ENCODE assay signal across 28 cellular contexts in genomic region chr1:203461717-203462116, GRCh38. TPM values are rescaled to one million over a fixed set of nuclear protein-coding genes. Genes with fewer than 3 reads are reported as not detected.
DNase-seq lines count a peak whose midpoint lies in the region; TF ChIP-seq lines count a peak whose summit lies in the region.
"Had no signal": no experiment of that assay in that cellular context is flagged by ENCODE, and none has a peak within 500 bp of the region (broad histone marks: within the 10 kb centered on the region; RNA-seq: fewer than 3 reads in every experiment).

No MANE protein-coding gene starts in this region.

- H3K4me1 Mint-ChIP-seq in Caco-2 (ENCODE audit: low read depth, unreplicated experiment): no peaks in the 10 kb centered on the region
- H3K4me1 Mint-ChIP-seq: immature natural killer cell had no signal

- H3K36me3 Mint-ChIP-seq in Caco-2 (ENCODE audit: insufficient read depth, unreplicated experiment): no peaks in the 10 kb centered on the region
- H3K36me3 Mint-ChIP-seq: activated CD4-positive, alpha-beta memory T cell treated with anti-CD3 and anti-CD28 coated beads for 36 hours; immature natural killer cell had no signal

- CTCF ChIA-PET in Caco-2 (lab: Charles Lee): no interaction called here

- H3K4me1 ChIP-seq in esophagus muscularis mucosa: peaks cover 28 to 52% (median 51%) of the 10 kb centered on the region in 4 donors
- H3K4me1 ChIP-seq in uterus: peaks cover 14 to 27% of the 10 kb centered on the region in 2 donors
- H3K4me1 ChIP-seq in Caco-2: no peaks in the 10 kb centered on the region
- peaks cover 16 to 43% (median 29%) of the 10 kb centered on the region in 4 donors for H3K4me1 ChIP-seq in stomach
- H3K4me1 ChIP-seq: colonic mucosa, pancreas had no signal

- no peak for TF ChIP-seq POLR2A in esophagus muscularis mucosa (IDR thresholded peaks at IDR 0.05; ENCODE audit: low read depth)
- TF ChIP-seq POLR2A in uterus (IDR thresholded peaks at IDR 0.05): no peak
- no peak for TF ChIP-seq POLR2A in stomach (IDR thresholded peaks at IDR 0.05)

- no peak for TF ChIP-seq EP300 in esophagus muscularis mucosa (IDR thresholded peaks at IDR 0.05)
- TF ChIP-seq EP300 in stomach (IDR thresholded peaks at IDR 0.05): no peak

- no peaks in the 10 kb centered on the region for H3K9me3 Mint-ChIP-seq in Caco-2 (ENCODE audit: unreplicated experiment)
- H3K9me3 Mint-ChIP-seq: activated CD4-positive, alpha-beta memory T cell treated with anti-CD3 and anti-CD28 coated beads for 36 hours; activated T-helper 1 cell treated with anti-CD3 and anti-CD28 coated beads, Interleukin-12 subunit alpha, Interleukin-12 subunit beta, Interleukin-2, Interleukin-4 antibody, amounts not matched to agents 30 ng/mL and 10 ng/mL and 1 ng/mL, durations not matched to agents 14 hours and 24 hours and 36 hours; immature natural killer cell had no signal

- H3K4me3 ChIP-seq in esophagus muscularis mucosa (no peak overlapping the region), uterus (no peak overlapping the region), Caco-2 (ENCODE audit: low read depth, low read length) (no peak overlapping the region), stomach (no peak overlapping the region)
- H3K4me3 ChIP-seq: colonic mucosa, pancreas had no signal

- intact Hi-C loops in esophagus muscularis mucosa (cut with DNase I) (no loop called here), uterus (cut with DNase I; ENCODE audit: low total_unique reads) (no loop called here), Caco-2 (cut with micrococcal nuclease; ENCODE audit: unreplicated experiment) (no loop called here), stomach (cut with DNase I; ENCODE audit: low total_unique reads) (no loop called here)

- no peaks in the 10 kb centered on the region for H3K27me3 ChIP-seq in esophagus muscularis mucosa
- no peaks in the 10 kb centered on the region for H3K27me3 ChIP-seq in uterus
- H3K27me3 ChIP-seq in Caco-2 (replicated peaks; ENCODE audit: control insufficient read depth, insufficient read depth, low read length): no peaks in the 10 kb centered on the region
- H3K27me3 ChIP-seq in stomach: peaks cover 0 to 7% (median 0%) of the 10 kb centered on the region in 3 donors
- H3K27me3 ChIP-seq: colonic mucosa, pancreas had no signal

- WGBS in esophagus muscularis mucosa: 50% methylated on average over 5 of the region's 5 CpGs
- WGBS in stomach, 5 donors: 43 to 56% (median 48%) methylated on average over 5 of the region's 5 CpGs

- no peaks in the 10 kb centered on the region for H3K9me3 ChIP-seq in esophagus muscularis mucosa
- no peaks in the 10 kb centered on the region for H3K9me3 ChIP-seq in uterus
- H3K9me3 ChIP-seq in Caco-2: no peaks in the 10 kb centered on the region
- H3K9me3 ChIP-seq in stomach: no peaks in the 10 kb centered on the region
- H3K9me3 ChIP-seq: colonic mucosa, pancreas had no signal

- peak; percentile 90 for DNase-seq in NAMALWA (ENCODE audit: low spot score)
- DNase-seq in NCI-H345 treated with DMSO at 0.1 percent for 48 hours (lab: John Stamatoyannopoulos, UW; ENCODE audit: unreplicated experiment): peak; percentile 52
- DNase-seq in esophagus muscularis mucosa (ENCODE audit: extremely low spot score): no peak
- DNase-seq in uterus: no peak
- DNase-seq in Caco-2: no peak
- DNase-seq in stomach: no peak
- DNase-seq in CD1c-positive myeloid dendritic cell (ENCODE audit: extremely low spot score): no peak
- DNase-seq: activated CD4-positive, alpha-beta memory T cell treated with anti-CD3 and anti-CD28 coated beads for 36 hours; activated CD4-positive, CD25-positive, alpha-beta regulatory T cell treated with anti-CD3 and anti-CD28 coated beads, Interleukin-2, amount 50 U/mL, for 72 hours; activated naive CD4-positive, alpha-beta T cell treated with Interleukin-2 at 50 U/mL for 16 hours; colonic mucosa; DND-41; effector CD4-positive, alpha-beta T cell; immature natural killer cell; IMR-90; NCI-H2029; NCI-H226; pancreas; retina; Right ventricle myocardium superior; small intestine; stimulated activated naive CD8-positive, alpha-beta T cell treated with anti-CD3 and anti-CD28 coated beads, Interleukin-15, Interleukin-2, amounts not matched to agents 100 U/mL and 50 U/mL, for 24 hours; T-helper 2 cell had no signal

- peaks cover 16% of the 10 kb centered on the region for H3K27me3 Mint-ChIP-seq in Caco-2 (ENCODE audit: insufficient read depth, unreplicated experiment)

- no peak overlapping the region for H3K27ac Mint-ChIP-seq in Caco-2 (ENCODE audit: unreplicated experiment)
- H3K27ac Mint-ChIP-seq: activated CD4-positive, alpha-beta memory T cell treated with anti-CD3 and anti-CD28 coated beads for 36 hours; activated T-helper 1 cell treated with anti-CD3 and anti-CD28 coated beads, Interleukin-12 subunit alpha, Interleukin-12 subunit beta, Interleukin-2, Interleukin-4 antibody, amounts not matched to agents 30 ng/mL and 10 ng/mL and 1 ng/mL, durations not matched to agents 14 hours and 24 hours and 36 hours; immature natural killer cell had no signal

- BruUV-seq in Caco-2 (replicated peaks; lab: Mats Ljungman, UMichigan): no TSS peak

- H3K4me3 Mint-ChIP-seq in Caco-2 (ENCODE audit: unreplicated experiment): no peak overlapping the region
- H3K4me3 Mint-ChIP-seq: activated CD4-positive, alpha-beta memory T cell treated with anti-CD3 and anti-CD28 coated beads for 36 hours; activated T-helper 1 cell treated with anti-CD3 and anti-CD28 coated beads, Interleukin-12 subunit alpha, Interleukin-12 subunit beta, Interleukin-2, Interleukin-4 antibody, amounts not matched to agents 30 ng/mL and 10 ng/mL and 1 ng/mL, durations not matched to agents 14 hours and 24 hours and 36 hours; immature natural killer cell; neural crest cell had no signal

- POLR2A ChIA-PET in Caco-2 (lab: Charles Lee): no interaction called here

- no peaks in the 10 kb centered on the region for H3K36me3 ChIP-seq in esophagus muscularis mucosa
- H3K36me3 ChIP-seq in uterus: no peaks in the 10 kb centered on the region
- no peaks in the 10 kb centered on the region for H3K36me3 ChIP-seq in Caco-2 (ENCODE audit: control insufficient read depth, insufficient read depth, low read length)
- H3K36me3 ChIP-seq in stomach: no peaks in the 10 kb centered on the region
- H3K36me3 ChIP-seq: colonic mucosa, pancreas had no signal

- TF ChIP-seq CTCF in esophagus muscularis mucosa (IDR thresholded peaks at IDR 0.05): no peak
- no peak for TF ChIP-seq CTCF in uterus (IDR thresholded peaks at IDR 0.05)
- TF ChIP-seq CTCF in Caco-2 (IDR thresholded peaks at IDR 0.05; ENCODE audit: insufficient read depth in 1 of 2, low read depth in 1 of 2, low read length in 1 of 2, severe bottlenecking in 1 of 2, unreplicated experiment in 1 of 2): no peak
- no peak for TF ChIP-seq CTCF in stomach (IDR thresholded peaks at IDR 0.05)

- H3K27ac ChIP-seq in esophagus muscularis mucosa (replicated peaks in 1 of 4) (peak overlapping the region; percentile 92 to 96 (median 94)), uterus (peak overlapping the region; percentile 91 to 95), stomach (no peak overlapping the region)
- H3K27ac ChIP-seq: C4-2B, colonic mucosa, epithelial cell of prostate, pancreas had no signal

RNA-seq across cellular contexts. Expression of gene PRELP, which starts 13.9 kb away (rescaled TPM):
- 100 to 1,000 TPM; 100 to 186 (median 165) TPM for total RNA-seq in esophagus muscularis mucosa
- 100 to 1,000 TPM in 1 of 4 donors, 10 to 100 TPM in 2, 1 to 10 TPM in 1; 6.2 to 117 (median 56.6) TPM for total RNA-seq in uterus
- total RNA-seq in Caco-2 (2022): not detected in 2 replicates
- 10 to 100 TPM in 3 of 5 donors, 1 to 10 TPM in 2; 1.1 to 29.8 (median 10.7) TPM for total RNA-seq in stomach
- polyA plus RNA-seq in stomach: 10 to 100 TPM in 1 of 3 donors, 1 to 10 TPM in 2; 2.2 to 29.5 (median 3.2) TPM
- total RNA-seq: activated CD4-positive, alpha-beta memory T cell treated with anti-CD3 and anti-CD28 coated beads for 36 hours; activated T-helper 1 cell treated with anti-CD3 and anti-CD28 coated beads, Interleukin-12 subunit alpha, Interleukin-12 subunit beta, Interleukin-2, Interleukin-4 antibody, amounts not matched to agents 30 ng/mL and 10 ng/mL and 1 ng/mL, durations not matched to agents 14 hours and 24 hours and 36 hours; IMR-90 had no signal
- polyA plus RNA-seq: immature natural killer cell had no signal

RNA-seq across cellular contexts. Expression of gene OPTC, which starts 32.2 kb away (rescaled TPM):
- total RNA-seq in esophagus muscularis mucosa (not detected), uterus (not detected), Caco-2 (2022) (not detected in 2 replicates), stomach (not detected)
- polyA plus RNA-seq in stomach: not detected
- total RNA-seq: activated CD4-positive, alpha-beta memory T cell treated with anti-CD3 and anti-CD28 coated beads for 36 hours; activated T-helper 1 cell treated with anti-CD3 and anti-CD28 coated beads, Interleukin-12 subunit alpha, Interleukin-12 subunit beta, Interleukin-2, Interleukin-4 antibody, amounts not matched to agents 30 ng/mL and 10 ng/mL and 1 ng/mL, durations not matched to agents 14 hours and 24 hours and 36 hours; cardiac septum; colonic mucosa; IMR-90; neural crest cell; pancreas; Right ventricle myocardium superior had no signal
- polyA plus RNA-seq: immature natural killer cell, IMR-90, pancreas, small intestine had no signal

Comparison
In these comparisons a context has a peak if more than half of its experiments do, and no peak if none do; other contexts are left out.
1. DNase-seq: peak in NAMALWA (single experiment) and NCI-H345 treated with DMSO at 0.1 percent for 48 hours (single experiment); none in esophagus muscularis mucosa (single experiment), uterus (0 of 2), Caco-2 (0 of 2), stomach (single experiment) and CD1c-positive myeloid dendritic cell (single experiment).
2. H3K27ac ChIP-seq: peak in esophagus muscularis mucosa (4 of 4) and uterus (2 of 2); none in stomach (0 of 5).